Comparison of ENCODE assay signal across 1 cellular context in the genomic region with DNA sequence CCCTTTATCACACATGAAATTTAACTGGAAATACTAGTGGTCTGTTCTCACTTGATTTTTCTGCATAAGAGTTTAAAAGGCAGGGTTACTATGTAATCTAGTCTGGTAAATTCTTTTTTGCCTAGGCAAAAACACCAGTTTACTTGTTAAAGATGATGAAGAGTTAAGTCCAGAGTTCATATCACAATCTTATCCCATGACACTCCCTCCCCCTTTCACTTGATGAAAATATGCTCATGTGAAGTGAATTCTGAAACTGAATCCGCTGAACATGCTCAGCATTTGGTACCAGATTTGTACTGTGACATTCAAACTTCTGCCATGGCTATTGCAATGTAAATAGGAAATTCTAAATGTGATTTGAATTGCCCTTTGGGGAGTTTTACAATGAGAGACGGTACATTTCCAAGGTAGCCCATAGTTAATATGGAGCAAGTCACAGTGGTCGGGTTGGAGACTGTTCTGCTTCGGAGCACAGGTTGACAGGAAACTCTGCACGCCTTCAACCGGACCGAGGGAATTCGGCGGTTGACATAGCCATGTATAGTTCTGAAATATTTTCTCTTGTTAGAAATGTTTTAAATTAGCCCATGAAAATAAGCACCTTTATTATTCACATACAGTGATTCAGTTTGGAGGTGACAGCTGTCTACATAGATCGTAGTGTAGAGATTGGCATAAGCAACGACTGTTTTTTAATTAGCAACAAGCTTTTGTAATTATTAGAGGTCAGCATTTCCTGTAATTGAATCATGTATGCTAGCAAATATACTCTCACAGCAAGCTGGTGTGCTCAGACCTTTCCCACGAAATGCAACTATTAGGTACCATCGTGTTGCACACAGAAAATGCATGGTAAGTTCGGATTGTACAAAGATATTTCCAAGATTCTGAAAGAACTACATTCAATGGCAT.
TF ChIP-seq lines count a peak whose summit lies in the region.

No MANE protein-coding gene starts in this region.

TF ChIP-seq in SK-N-SH treated with all-trans-retinoic acid at 6 μM for 48 hours, 23 proteins besides CTCF, POLR2A, EP300 and RAD21 (continued from another document):
- no peak for TF ChIP-seq CSDC2 (CRISPR knock-in tag; IDR thresholded peaks at IDR 0.05)
TF ChIP-seq in SK-N-SH treated with all-trans-retinoic acid at 6 μM for 48 hours: peak in this region for 0.
